ENCODE assay signal across 21 cellular contexts in the genomic region with DNA sequence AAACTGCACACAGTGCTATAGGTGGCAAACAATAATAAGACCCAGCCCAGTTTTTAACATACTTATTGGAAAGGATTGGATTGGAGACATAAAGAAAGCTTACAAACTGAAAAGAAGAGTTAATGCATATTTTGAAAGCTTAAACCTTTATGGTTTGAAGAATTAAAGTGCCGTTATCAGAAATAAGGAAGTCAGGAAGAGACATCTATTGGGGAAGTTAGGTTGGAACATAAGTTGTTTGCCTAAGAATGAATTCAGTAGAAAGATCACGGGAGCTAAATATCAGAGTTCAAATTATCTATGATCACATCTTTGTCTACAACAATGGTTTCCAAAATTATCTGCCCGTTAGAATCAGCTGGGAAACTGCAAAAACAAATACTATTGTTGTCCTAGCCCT.
"Had no signal": no experiment of that assay in that cellular context is flagged by ENCODE, and none has a peak within 500 bp of the region (broad histone marks: within the 10 kb centered on the region; RNA-seq: fewer than 3 reads in every experiment).

No MANE protein-coding gene starts in this region.

- H3K4me3 Mint-ChIP-seq: activated CD4-positive, alpha-beta T cell treated with anti-CD3 and anti-CD28 coated beads, Interleukin-2, amount 10 ng/mL, durations not matched to agents 7 days and 5 days; activated CD8-positive, alpha-beta memory T cell treated with anti-CD3 and anti-CD28 coated beads, Interleukin-2, amount 10 ng/mL, durations not matched to agents 7 days and 5 days; activated CD8-positive, alpha-beta T cell treated with anti-CD3 and anti-CD28 coated beads for 36 hours; activated naive CD4-positive, alpha-beta T cell treated with anti-CD3 and anti-CD28 coated beads, Interleukin-2, amount 50 U/mL, for 24 hours; brain; stimulated activated naive CD8-positive, alpha-beta T cell treated with anti-CD3 and anti-CD28 coated beads, Interleukin-15, Interleukin-2, amounts not matched to agents 100 ng/mL and 50 ng/mL, for 24 hours had no signal

- H3K27ac Mint-ChIP-seq: activated CD4-positive, alpha-beta T cell treated with anti-CD3 and anti-CD28 coated beads, Interleukin-2, amount 10 ng/mL, durations not matched to agents 7 days and 5 days; activated CD8-positive, alpha-beta memory T cell treated with anti-CD3 and anti-CD28 coated beads, Interleukin-2, amount 10 ng/mL, durations not matched to agents 7 days and 5 days; activated CD8-positive, alpha-beta T cell treated with anti-CD3 and anti-CD28 coated beads for 36 hours; activated naive CD4-positive, alpha-beta T cell treated with anti-CD3 and anti-CD28 coated beads, Interleukin-2, amount 50 U/mL, for 24 hours; brain; stimulated activated naive CD8-positive, alpha-beta T cell treated with anti-CD3 and anti-CD28 coated beads, Interleukin-15, Interleukin-2, amounts not matched to agents 100 ng/mL and 50 ng/mL, for 24 hours had no signal

- H3K9me3 Mint-ChIP-seq: activated CD4-positive, alpha-beta T cell treated with anti-CD3 and anti-CD28 coated beads, Interleukin-2, amount 10 ng/mL, durations not matched to agents 7 days and 5 days; activated CD8-positive, alpha-beta T cell treated with anti-CD3 and anti-CD28 coated beads for 36 hours; brain; stimulated activated naive CD8-positive, alpha-beta T cell treated with anti-CD3 and anti-CD28 coated beads, Interleukin-15, Interleukin-2, amounts not matched to agents 100 ng/mL and 50 ng/mL, for 24 hours had no signal

- ATAC-seq: activated CD4-positive, CD25-positive, alpha-beta regulatory T cell treated with anti-CD3 and anti-CD28 coated beads, Interleukin-2, amount 50 U/mL, for 24 hours; activated CD8-positive, alpha-beta memory T cell treated with anti-CD3 and anti-CD28 coated beads, Interleukin-2, amount 10 ng/mL, durations not matched to agents 7 days and 5 days; activated CD8-positive, alpha-beta T cell treated with anti-CD3 and anti-CD28 coated beads for 36 hours; heart right ventricle; left lobe of liver; lower lobe of right lung; mucosa of descending colon; right lobe of liver had no signal

- DNase-seq: activated CD4-positive, alpha-beta T cell treated with anti-CD3 and anti-CD28 coated beads, Interleukin-2, amount 10 ng/mL, durations not matched to agents 7 days and 5 days; activated CD8-positive, alpha-beta memory T cell treated with anti-CD3 and anti-CD28 coated beads, Interleukin-2, amount 10 ng/mL, durations not matched to agents 7 days and 5 days; activated CD8-positive, alpha-beta T cell treated with anti-CD3 and anti-CD28 coated beads for 36 hours; activated gamma-delta T cell treated with Interleukin-2 at 50 U/mL for 16 hours; aorta; erythroblast; heart right ventricle; lower lobe of right lung; mesendoderm; mucosa of descending colon; nucleus accumbens; right lobe of liver; stimulated activated CD4-positive, alpha-beta T cell treated with anti-CD3 and anti-CD28 coated beads, Interleukin-1b, Interleukin-23, amount 100 ng/mL, for 48 hours; substantia nigra; T1000; thyroid gland had no signal

- H3K36me3 Mint-ChIP-seq: activated CD8-positive, alpha-beta memory T cell treated with anti-CD3 and anti-CD28 coated beads, Interleukin-2, amount 10 ng/mL, durations not matched to agents 7 days and 5 days; activated naive CD4-positive, alpha-beta T cell treated with anti-CD3 and anti-CD28 coated beads, Interleukin-2, amount 50 U/mL, for 24 hours; brain had no signal

- H3K27me3 Mint-ChIP-seq: activated CD4-positive, alpha-beta T cell treated with anti-CD3 and anti-CD28 coated beads, Interleukin-2, amount 10 ng/mL, durations not matched to agents 7 days and 5 days; activated CD8-positive, alpha-beta memory T cell treated with anti-CD3 and anti-CD28 coated beads, Interleukin-2, amount 10 ng/mL, durations not matched to agents 7 days and 5 days; activated CD8-positive, alpha-beta T cell treated with anti-CD3 and anti-CD28 coated beads for 36 hours; activated naive CD4-positive, alpha-beta T cell treated with anti-CD3 and anti-CD28 coated beads, Interleukin-2, amount 50 U/mL, for 24 hours; brain; stimulated activated naive CD8-positive, alpha-beta T cell treated with anti-CD3 and anti-CD28 coated beads, Interleukin-15, Interleukin-2, amounts not matched to agents 100 ng/mL and 50 ng/mL, for 24 hours had no signal

- H3K4me1 Mint-ChIP-seq: activated CD4-positive, alpha-beta T cell treated with anti-CD3 and anti-CD28 coated beads, Interleukin-2, amount 10 ng/mL, durations not matched to agents 7 days and 5 days; activated CD8-positive, alpha-beta memory T cell treated with anti-CD3 and anti-CD28 coated beads, Interleukin-2, amount 10 ng/mL, durations not matched to agents 7 days and 5 days; activated naive CD4-positive, alpha-beta T cell treated with anti-CD3 and anti-CD28 coated beads, Interleukin-2, amount 50 U/mL, for 24 hours had no signal
